Comparison of ENCODE assay signal across 8 cellular contexts in genomic region chr19:29844891-29845575, GRCh38. TPM values are rescaled to one million over a fixed set of nuclear protein-coding genes. Genes with fewer than 3 reads are reported as not detected.
A peak's percentile ranks its signal among the peaks of the same experiment; 100 is the strongest.
DNase-seq lines count a peak whose midpoint lies in the region; TF ChIP-seq lines count a peak whose summit lies in the region.

No MANE protein-coding gene starts in this region.

- H4K20me1 ChIP-seq in osteoblast (ENCODE audit: insufficient read depth, low read length), result peaks cover 5% of the 10 kb centered on the region

- H3K9me3 ChIP-seq in osteoblast (ENCODE audit: low read depth, low read length) (no peaks in the 10 kb centered on the region), testis (no peaks in the 10 kb centered on the region)

- WGBS in testis, 2 donors, result 0 to 1% methylated on average over 7 to 47 of the region's 49 CpGs

- peak overlapping the region; percentile 84 for H3K4me3 Mint-ChIP-seq in activated naive CD4-positive, alpha-beta T cell treated with anti-CD3 and anti-CD28 coated beads, Interleukin-2, amount 10 ng/mL, durations not matched to agents 7 days and 5 days

- in situ Hi-C loops in SK-MEL-5 (cut with HindIII; ENCODE audit: low pct_unique_long_range_greater_than_20kb, low sequenced_read_pairs), result no loop called here

- H3K27me3 ChIP-seq in osteoblast (ENCODE audit: insufficient read depth, low read length) (peaks cover 18% of the 10 kb centered on the region), testis (no peaks in the 10 kb centered on the region)

- DNase-seq in GM04504 (ENCODE audit: low read depth), result peak; percentile 66
- peak; percentile 45 for DNase-seq in HFF-Myc (ENCODE audit: extremely low read depth, low read depth)
- peak; percentile 93 for DNase-seq in MV-4-11 (lab: John Stamatoyannopoulos, UW)
- peak; percentile 92 for DNase-seq in SK-MEL-5 (ENCODE audit: low read depth, low spot score)
- DNase-seq in activated naive CD4-positive, alpha-beta T cell treated with anti-CD3 and anti-CD28 coated beads, Interleukin-2, amount 10 ng/mL, durations not matched to agents 7 days and 5 days, result peak; percentile 97
- peak; percentile 98 for DNase-seq in glomerular visceral epithelial cell (ENCODE audit: extremely low spot score)
- peak; percentile 98 for DNase-seq in osteoblast (ENCODE audit: insufficient read length, low spot score, missing footprints)
- DNase-seq in testis, result peak; percentile 96

- TF ChIP-seq CTCF in HFF-Myc (IDR thresholded peaks at IDR 0.05; ENCODE audit: low read depth, low read length, missing control alignments) (no peak), osteoblast (IDR thresholded peaks at IDR 0.05; ENCODE audit: extremely low read depth, low read depth, low read length) (no peak), testis (IDR thresholded peaks at IDR 0.05) (no peak)

- H3K4me2 ChIP-seq in osteoblast (ENCODE audit: insufficient read depth, low read length), result peak overlapping the region; percentile 89

- peaks cover 10% of the 10 kb centered on the region for H3K4me1 ChIP-seq in osteoblast (ENCODE audit: insufficient read depth, low read length)
- peaks cover 15% of the 10 kb centered on the region for H3K4me1 ChIP-seq in testis

- no peaks in the 10 kb centered on the region for H3K36me3 ChIP-seq in osteoblast (ENCODE audit: insufficient read depth, low read length)
- no peaks in the 10 kb centered on the region for H3K36me3 ChIP-seq in testis (ENCODE audit: low read depth, missing control alignments)

- H3K27ac ChIP-seq in osteoblast (ENCODE audit: low read depth, low read length), result peak overlapping the region; percentile 3
- H3K27ac ChIP-seq in testis, result peak overlapping the region; percentile 77 to 89

- peak overlapping the region; percentile 95 for H3K27ac Mint-ChIP-seq in activated naive CD4-positive, alpha-beta T cell treated with anti-CD3 and anti-CD28 coated beads, Interleukin-2, amount 10 ng/mL, durations not matched to agents 7 days and 5 days

- no peaks in the 10 kb centered on the region for H3K79me2 ChIP-seq in osteoblast (ENCODE audit: insufficient read depth, low read length)

- intact Hi-C loops in testis (cut with DNase I; ENCODE audit: low total_unique reads), result loop anchor here (5.0 kb wide), 1 partner anchor 33 kb away; the partner anchor contains the start of gene CCNE1

- TF ChIP-seq POLR2A in testis (IDR thresholded peaks at IDR 0.05), result no peak

- H2AFZ ChIP-seq in osteoblast (ENCODE audit: low read length), result peak overlapping the region; percentile 98

- CTCF ChIA-PET in activated naive CD4-positive, alpha-beta T cell treated with anti-CD3 and anti-CD28 coated beads, Interleukin-2, amount 10 ng/mL, durations not matched to agents 7 days and 5 days (lab: Charles Lee), result interaction anchor here (0.7 to 1.5 kb wide), 4 partner anchors 13 to 85 kb away, joined by 3 to 8 read pairs (median 4); no protein-coding TSS in a partner anchor

- no peaks in the 10 kb centered on the region for H3K9me3 Mint-ChIP-seq in activated naive CD4-positive, alpha-beta T cell treated with anti-CD3 and anti-CD28 coated beads, Interleukin-2, amount 10 ng/mL, durations not matched to agents 7 days and 5 days

- no peaks in the 10 kb centered on the region for H3K36me3 Mint-ChIP-seq in activated naive CD4-positive, alpha-beta T cell treated with anti-CD3 and anti-CD28 coated beads, Interleukin-2, amount 10 ng/mL, durations not matched to agents 7 days and 5 days

- H3K27me3 Mint-ChIP-seq in activated naive CD4-positive, alpha-beta T cell treated with anti-CD3 and anti-CD28 coated beads, Interleukin-2, amount 10 ng/mL, durations not matched to agents 7 days and 5 days, result peaks cover 41% of the 10 kb centered on the region

- peaks cover 27% of the 10 kb centered on the region for H3K4me1 Mint-ChIP-seq in activated naive CD4-positive, alpha-beta T cell treated with anti-CD3 and anti-CD28 coated beads, Interleukin-2, amount 10 ng/mL, durations not matched to agents 7 days and 5 days

- H3K4me3 ChIP-seq in HFF-Myc (replicated peaks; ENCODE audit: low read depth, low read length) (peak overlapping the region; percentile 54), osteoblast (ENCODE audit: insufficient read depth, low read length) (peak overlapping the region; percentile 74), testis (peak overlapping the region; percentile 64 to 77)

RNA-seq across cellular contexts. Expression of gene CCNE1, which starts 33.2 kb away (rescaled TPM):
- 13.8 and 18.3 TPM in 2 replicates for total RNA-seq in SK-MEL-5 (2014; rRNA removed; shearing (Covaris generic))
- 15.1 and 20.6 TPM in 2 replicates for polyA plus RNA-seq in SK-MEL-5 (2015; cell fraction: cytosol; rRNA removed)
- 44.0 and 45.6 TPM in 2 replicates for polyA plus RNA-seq in SK-MEL-5 (2015; cell fraction: nucleus; rRNA removed)
- total RNA-seq in osteoblast, result 4.7 and 5.0 TPM in 2 replicates
- 10 to 100 TPM; 16.3 to 17.6 TPM for total RNA-seq in testis
- polyA plus RNA-seq in testis (ENCODE audit: insufficient read depth, low read depth, low replicate concordance), result 32.2 TPM

Comparison
In these comparisons a context has a peak if more than half of its experiments do, and no peak if none do; other contexts are left out.
1. Peak in every context shown above with its lines: DNase-seq, H3K4me3 ChIP-seq and H3K27ac ChIP-seq.
2. DNase-seq: peak in every context shown above with its lines; median percentile 98 in glomerular visceral epithelial cell; 98 in osteoblast; 97 in activated naive CD4-positive, alpha-beta T cell treated with anti-CD3 and anti-CD28 coated beads, Interleukin-2, amount 10 ng/mL, durations not matched to agents 7 days and 5 days; 96 in testis; 93 in MV-4-11; 92 in SK-MEL-5; 66 in GM04504; 45 in HFF-Myc.